ENCODE assay signal across 28 cellular contexts in genomic region chr6:155147958-155148663, GRCh38.
A peak's percentile ranks its signal among the peaks of the same experiment; 100 is the strongest.
DNase-seq lines count a peak whose midpoint lies in the region; ATAC-seq and TF ChIP-seq lines count a peak whose summit lies in the region.
"Had no signal": no experiment of that assay in that cellular context is flagged by ENCODE, and none has a peak within 500 bp of the region (broad histone marks: within the 10 kb centered on the region; RNA-seq: fewer than 3 reads in every experiment).

No MANE protein-coding gene starts in this region.

- peaks cover 65% of the 10 kb centered on the region for H3K4me1 Mint-ChIP-seq in activated T-cell treated with anti-CD3 and anti-CD28 coated beads, Interleukin-2, amount 50 U/mL, for 24 hours (ENCODE audit: low read depth)
- peaks cover 67% of the 10 kb centered on the region for H3K4me1 Mint-ChIP-seq in WTC11
- H3K4me1 Mint-ChIP-seq in endothelial cell (ENCODE audit: unreplicated experiment) = peaks cover 9% of the 10 kb centered on the region
- H3K4me1 Mint-ChIP-seq in stimulated activated naive CD8-positive, alpha-beta T cell treated with anti-CD3 and anti-CD28 coated beads, Interleukin-15, Interleukin-2, amounts not matched to agents 100 ng/mL and 50 ng/mL, for 24 hours (ENCODE audit: low read depth) = peaks cover 81% of the 10 kb centered on the region

- H3K27ac ChIP-seq in foreskin keratinocyte = no peak overlapping the region
- H3K27ac ChIP-seq: adrenal gland, brain microvascular endothelial cell, pancreas, right atrium auricular region, RWPE1, suprapubic skin, upper lobe of right lung, WERI-Rb-1 had no signal

- H3K9me3 Mint-ChIP-seq in activated T-cell treated with anti-CD3 and anti-CD28 coated beads, Interleukin-2, amount 50 U/mL, for 24 hours = no peaks in the 10 kb centered on the region
- H3K9me3 Mint-ChIP-seq in WTC11 = no peaks in the 10 kb centered on the region
- no peaks in the 10 kb centered on the region for H3K9me3 Mint-ChIP-seq in endothelial cell (ENCODE audit: unreplicated experiment)
- no peaks in the 10 kb centered on the region for H3K9me3 Mint-ChIP-seq in stimulated activated naive CD8-positive, alpha-beta T cell treated with anti-CD3 and anti-CD28 coated beads, Interleukin-15, Interleukin-2, amounts not matched to agents 100 ng/mL and 50 ng/mL, for 24 hours
- H3K9me3 Mint-ChIP-seq: CD8-positive, alpha-beta memory T cell; nephron had no signal

- H3K27me3 Mint-ChIP-seq in activated T-cell treated with anti-CD3 and anti-CD28 coated beads, Interleukin-2, amount 50 U/mL, for 24 hours = no peaks in the 10 kb centered on the region
- H3K27me3 Mint-ChIP-seq in WTC11 (ENCODE audit: low read depth) (no peaks in the 10 kb centered on the region), endothelial cell (ENCODE audit: unreplicated experiment) (peaks cover 1% of the 10 kb centered on the region)
- no peaks in the 10 kb centered on the region for H3K27me3 Mint-ChIP-seq in stimulated activated naive CD8-positive, alpha-beta T cell treated with anti-CD3 and anti-CD28 coated beads, Interleukin-15, Interleukin-2, amounts not matched to agents 100 ng/mL and 50 ng/mL, for 24 hours
- H3K27me3 Mint-ChIP-seq: B cell; CD8-positive, alpha-beta memory T cell had no signal

- H3K27ac Mint-ChIP-seq in activated T-cell treated with anti-CD3 and anti-CD28 coated beads, Interleukin-2, amount 50 U/mL, for 24 hours = peak overlapping the region; percentile 32
- H3K27ac Mint-ChIP-seq in WTC11 (peak overlapping the region; percentile 83), endothelial cell (ENCODE audit: unreplicated experiment) (no peak overlapping the region)
- peak overlapping the region; percentile 71 for H3K27ac Mint-ChIP-seq in stimulated activated naive CD8-positive, alpha-beta T cell treated with anti-CD3 and anti-CD28 coated beads, Interleukin-15, Interleukin-2, amounts not matched to agents 100 ng/mL and 50 ng/mL, for 24 hours
- H3K27ac Mint-ChIP-seq: B cell, nephron had no signal

- POLR2A ChIA-PET in WTC11 (lab: Charles Lee) = no interaction called here

- no peak overlapping the region for H3K4me3 Mint-ChIP-seq in activated T-cell treated with anti-CD3 and anti-CD28 coated beads, Interleukin-2, amount 50 U/mL, for 24 hours
- H3K4me3 Mint-ChIP-seq in WTC11 = no peak overlapping the region
- H3K4me3 Mint-ChIP-seq in endothelial cell (ENCODE audit: unreplicated experiment) = peak overlapping the region; percentile 35
- no peak overlapping the region for H3K4me3 Mint-ChIP-seq in stimulated activated naive CD8-positive, alpha-beta T cell treated with anti-CD3 and anti-CD28 coated beads, Interleukin-15, Interleukin-2, amounts not matched to agents 100 ng/mL and 50 ng/mL, for 24 hours
- H3K4me3 Mint-ChIP-seq: B cell; CD8-positive, alpha-beta memory T cell; nephron had no signal

- H3K27me3 ChIP-seq in foreskin keratinocyte = no peaks in the 10 kb centered on the region
- H3K27me3 ChIP-seq: adrenal gland, brain microvascular endothelial cell, pancreas, right atrium auricular region, suprapubic skin, upper lobe of right lung had no signal

- no peak for DNase-seq in activated T-cell treated with anti-CD3 and anti-CD28 coated beads, Interleukin-2, amount 50 U/mL, for 24 hours
- no peak for DNase-seq in activated T-cell treated with anti-CD3 and anti-CD28 coated beads, Interleukin-2, amount 50 U/mL, for 1 hour
- no peak for DNase-seq in WTC11 (ENCODE audit: low spot score)
- no peak for DNase-seq in endothelial cell (ENCODE audit: low spot score)
- DNase-seq in foreskin keratinocyte = no peak
- DNase-seq in COLO829 (ENCODE audit: low spot score) = no peak
- no peak for DNase-seq in NCI-H748 treated with DMSO at 0.1 percent for 48 hours (lab: John Stamatoyannopoulos, UW)
- DNase-seq: activated CD4-positive, alpha-beta T cell treated with anti-CD3 and anti-CD28 coated beads, Interleukin-2, amount 50 U/mL, for 4 hours; adrenal gland; brain microvascular endothelial cell; CD8-positive, alpha-beta memory T cell; effector CD4-positive, alpha-beta T cell; GOT3; KBM-7; mucosa of descending colon; NCI-H1417 treated with DMSO at 0.1 percent for 48 hours; NCI-H345; NCI-H82; pancreas; stimulated activated CD4-positive, alpha-beta T cell treated with anti-CD3 and anti-CD28 coated beads, Interleukin-2, amount 100 ng/mL, for 24 hours; upper lobe of right lung; WERI-Rb-1 had no signal

- no peak for ATAC-seq in WTC11
- ATAC-seq in foreskin keratinocyte = no peak
- ATAC-seq: mucosa of descending colon, pancreas, upper lobe of right lung had no signal

- peaks cover 57% of the 10 kb centered on the region for H3K36me3 Mint-ChIP-seq in activated T-cell treated with anti-CD3 and anti-CD28 coated beads, Interleukin-2, amount 50 U/mL, for 24 hours (ENCODE audit: low read depth)
- H3K36me3 Mint-ChIP-seq in WTC11 (peaks cover 17% of the 10 kb centered on the region), endothelial cell (ENCODE audit: low read depth, unreplicated experiment) (peaks cover 30% of the 10 kb centered on the region)
- H3K36me3 Mint-ChIP-seq in stimulated activated naive CD8-positive, alpha-beta T cell treated with anti-CD3 and anti-CD28 coated beads, Interleukin-15, Interleukin-2, amounts not matched to agents 100 ng/mL and 50 ng/mL, for 24 hours (ENCODE audit: low read depth) = peaks cover 57% of the 10 kb centered on the region
- H3K36me3 Mint-ChIP-seq: CD8-positive, alpha-beta memory T cell had no signal

- CTCF ChIA-PET in WTC11 (lab: Charles Lee) = interaction anchor here (0.5 to 1.3 kb wide), 6 partner anchors 26 to 378 kb away, joined by 3 to 6 read pairs (median 3); no protein-coding TSS in a partner anchor

- TF ChIP-seq CTCF in WTC11 (IDR thresholded peaks at IDR 0.05) = no peak
- no peak for TF ChIP-seq CTCF in endothelial cell (IDR thresholded peaks at IDR 0.05; ENCODE audit: unreplicated experiment)
- TF ChIP-seq CTCF in foreskin keratinocyte (conservative IDR thresholded peaks at IDR 0.05) = no peak

- H3K4me1 ChIP-seq in foreskin keratinocyte = no peaks in the 10 kb centered on the region
- H3K4me1 ChIP-seq: pancreas, upper lobe of right lung had no signal

TF ChIP-seq in WTC11, 78 proteins besides CTCF, POLR2A, EP300 and RAD21:
- TF ChIP-seq ZNF138 (CRISPR knock-in tag; conservative IDR thresholded peaks at IDR 0.05) (no peak), ETV6 (CRISPR knock-in tag; IDR thresholded peaks at IDR 0.05) (no peak)
